ENCODE assay signal across 9 cellular contexts in the genomic region with DNA sequence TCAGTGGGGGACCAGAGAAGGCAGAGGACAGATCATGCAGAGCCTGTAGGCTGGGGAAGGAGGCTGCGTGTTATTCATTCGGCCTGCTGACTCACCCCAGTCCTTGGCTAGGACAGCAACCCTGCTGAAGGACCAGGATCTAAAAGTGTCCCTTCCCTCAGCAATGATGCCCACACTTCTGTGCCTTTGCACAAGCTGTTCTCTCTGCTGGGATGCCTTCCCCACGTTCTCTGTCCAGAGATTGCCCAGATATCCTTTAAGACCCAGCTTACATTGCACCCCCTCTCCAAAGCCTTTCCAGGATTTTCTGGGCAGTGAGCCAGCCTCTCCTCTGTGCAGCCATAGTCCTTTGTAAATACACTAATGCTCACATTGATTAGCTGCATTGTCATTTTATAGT.
A peak's percentile ranks its signal among the peaks of the same experiment; 100 is the strongest.
DNase-seq lines count a peak whose midpoint lies in the region; ATAC-seq and TF ChIP-seq lines count a peak whose summit lies in the region.
"Had no signal": no experiment of that assay in that cellular context is flagged by ENCODE, and none has a peak within 500 bp of the region (broad histone marks: within the 10 kb centered on the region; RNA-seq: fewer than 3 reads in every experiment).

No MANE protein-coding gene starts in this region.

- no peak overlapping the region for H4K8ac ChIP-seq in trophoblast cell (ENCODE audit: low read depth, low read length)

- DNase-seq in BE2C = peak; percentile 28
- DNase-seq in HT1080 (ENCODE audit: low read depth) = peak; percentile 12
- DNase-seq in NCI-H524 treated with DMSO at 0.1 percent for 48 hours (lab: John Stamatoyannopoulos, UW) = peak; percentile 40
- peak; percentile 66 for DNase-seq in fibroblast of the aortic adventitia (ENCODE audit: low read depth)
- DNase-seq in NCI-H1930 (lab: John Stamatoyannopoulos, UW) = no peak
- no peak for DNase-seq in trophoblast cell
- DNase-seq: stimulated activated CD4-positive, alpha-beta T cell treated with anti-CD3 and anti-CD28 coated beads, Interleukin-4, amount 100 ng/mL, for 4 hours had no signal

- no peak overlapping the region for H3K27ac ChIP-seq in trophoblast cell (ENCODE audit: low read depth, low read length)

- H3K9ac ChIP-seq in trophoblast cell (ENCODE audit: low read length) = no peak overlapping the region

- no peaks in the 10 kb centered on the region for H3K79me1 ChIP-seq in trophoblast cell (ENCODE audit: low read length)

- no peak overlapping the region for H3K4ac ChIP-seq in trophoblast cell (ENCODE audit: low read depth, low read length)

- H3K9me3 ChIP-seq in BE2C (no peaks in the 10 kb centered on the region), trophoblast cell (ENCODE audit: insufficient read depth, low read depth, low read length) (no peaks in the 10 kb centered on the region)

- H3K4me3 ChIP-seq in BE2C (ENCODE audit: low read depth, low read length) (no peak overlapping the region), fibroblast of the aortic adventitia (ENCODE audit: low read depth, low read length) (no peak overlapping the region), trophoblast cell (ENCODE audit: low read depth, low read length) (no peak overlapping the region)

- no peak overlapping the region for H4K12ac ChIP-seq in trophoblast cell (ENCODE audit: low read depth, low read length)

- H4K91ac ChIP-seq in trophoblast cell (ENCODE audit: low read depth, low read length) = no peak overlapping the region

- H2BK12ac ChIP-seq in trophoblast cell (ENCODE audit: low read length) = no peak overlapping the region

- no peak overlapping the region for H3K4me2 ChIP-seq in trophoblast cell (ENCODE audit: low read length)

- ATAC-seq in HG03565 (IDR thresholded peaks at IDR 0.05; ENCODE audit: unreplicated experiment) (no peak), HG03460 (IDR thresholded peaks at IDR 0.05; ENCODE audit: unreplicated experiment) (no peak)

- no peak overlapping the region for H3K18ac ChIP-seq in trophoblast cell (ENCODE audit: low read length)

- H3K14ac ChIP-seq in trophoblast cell (ENCODE audit: low read length) = no peak overlapping the region

- H3K36me3 ChIP-seq in BE2C = no peaks in the 10 kb centered on the region
- H3K36me3 ChIP-seq in trophoblast cell (ENCODE audit: control insufficient read depth in 1 of 2, insufficient read depth in 2 of 2, low read length in 2 of 2) = no peaks in the 10 kb centered on the region

- no peak overlapping the region for H3K23ac ChIP-seq in trophoblast cell (ENCODE audit: low read length)

- no peak overlapping the region for H2BK120ac ChIP-seq in trophoblast cell (ENCODE audit: insufficient read depth, low read length, poor library complexity)

- H3K4me1 ChIP-seq in BE2C (no peaks in the 10 kb centered on the region; the same call in 1 of the 2 replicates), trophoblast cell (ENCODE audit: control insufficient read depth in 1 of 2, insufficient read depth in 2 of 2, low read length in 2 of 2) (no peaks in the 10 kb centered on the region)

- H3K27me3 ChIP-seq in BE2C (no peaks in the 10 kb centered on the region), trophoblast cell (ENCODE audit: insufficient read depth, low read length) (no peaks in the 10 kb centered on the region)

- H2BK5ac ChIP-seq in trophoblast cell (ENCODE audit: low read depth, low read length, poor library complexity) = no peak overlapping the region

- no peak for TF ChIP-seq CTCF in BE2C (IDR thresholded peaks at IDR 0.05; ENCODE audit: low read depth, low read length)
- no peak for TF ChIP-seq CTCF in fibroblast of the aortic adventitia (IDR thresholded peaks at IDR 0.05; ENCODE audit: insufficient read depth, low read length)

- H3K79me2 ChIP-seq in trophoblast cell (ENCODE audit: control insufficient read depth, insufficient read depth, low read length, poor library complexity) = no peaks in the 10 kb centered on the region

- no peak overlapping the region for H2AK5ac ChIP-seq in trophoblast cell (ENCODE audit: low read length)

- no CpG with 5 or more reads among the region's 3 CpGs for WGBS in trophoblast cell (ENCODE audit: extremely low coverage, insufficient coverage, insufficient read length)

- H2AFZ ChIP-seq in trophoblast cell (ENCODE audit: insufficient read depth, low read length, poor library complexity) = no peak overlapping the region

Comparison
In these comparisons a context has a peak if more than half of its experiments do, and no peak if none do; other contexts are left out.
1. DNase-seq: peak in BE2C (single experiment), HT1080 (single experiment), NCI-H524 treated with DMSO at 0.1 percent for 48 hours (single experiment) and fibroblast of the aortic adventitia (single experiment); none in NCI-H1930 (0 of 2) and trophoblast cell (0 of 2).